Comparison of ENCODE assay signal across 1 cellular context in genomic region chr15:63107895-63108546, GRCh38.
TF ChIP-seq lines count a peak whose summit lies in the region.

No MANE protein-coding gene starts in this region.

TF ChIP-seq in HepG2, 621 proteins besides CTCF, POLR2A, EP300 and RAD21 (continued from another document):
- TF ChIP-seq NR2F2 (IDR thresholded peaks at IDR 0.05; ENCODE audit: borderline replicate concordance, low read depth) (peak; percentile 71), NPAS2 (CRISPR knock-in tag; IDR thresholded peaks at IDR 0.05; ENCODE audit: borderline replicate concordance) (no peak), TRIM22 (IDR thresholded peaks at IDR 0.05) (no peak)
